ENCODE assay signal across 17 cellular contexts in the genomic region with DNA sequence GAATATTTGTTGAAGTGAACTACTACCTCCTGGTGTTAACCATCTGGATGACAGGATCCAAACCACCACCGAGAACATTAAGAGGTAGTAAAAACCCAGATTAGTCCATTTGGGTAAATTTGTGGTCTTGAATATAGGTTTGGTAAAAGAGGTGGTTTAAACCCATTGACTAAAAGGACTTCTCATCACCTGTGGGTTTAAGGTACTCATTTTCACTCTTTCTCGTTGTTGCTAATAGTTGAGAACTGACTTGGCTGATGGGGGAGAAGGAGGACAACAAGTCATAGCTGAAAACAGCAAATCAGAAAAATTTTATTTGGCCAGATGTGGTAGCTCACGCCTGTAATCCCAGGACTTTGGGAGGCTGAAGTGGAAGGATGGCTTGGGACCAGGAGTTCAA. TPM values are rescaled to one million over a fixed set of nuclear protein-coding genes. Genes with fewer than 3 reads are reported as not detected.
DNase-seq lines count a peak whose midpoint lies in the region; ATAC-seq and TF ChIP-seq lines count a peak whose summit lies in the region.
"Had no signal": no experiment of that assay in that cellular context is flagged by ENCODE, and none has a peak within 500 bp of the region (broad histone marks: within the 10 kb centered on the region; RNA-seq: fewer than 3 reads in every experiment).

No MANE protein-coding gene starts in this region.

- intact Hi-C loops in CD8-positive, alpha-beta T cell (cut with DNase I, micrococcal nuclease), result no loop called here

- H3K36me3 Mint-ChIP-seq in activated T-cell treated with anti-CD3 and anti-CD28 coated beads, Interleukin-2, amount 50 U/mL, for 24 hours (ENCODE audit: low read depth), result peaks cover 54% of the 10 kb centered on the region
- H3K36me3 Mint-ChIP-seq in CD8-positive, alpha-beta T cell, result peaks cover 52% of the 10 kb centered on the region
- H3K36me3 Mint-ChIP-seq in T-helper 17 cell (ENCODE audit: low read depth), result peaks cover 6% of the 10 kb centered on the region
- peaks cover 0 to 60% (median 10%) of the 10 kb centered on the region in 3 donors for H3K36me3 Mint-ChIP-seq in naive thymus-derived CD8-positive, alpha-beta T cell

- H3K4me3 ChIP-seq in CD8-positive, alpha-beta T cell (ENCODE audit: low read depth, low read length), result no peak overlapping the region
- H3K4me3 ChIP-seq in SJCRH30, result no peak overlapping the region
- H3K4me3 ChIP-seq: GM23248 had no signal

- no peaks in the 10 kb centered on the region for H3K9me3 ChIP-seq in CD8-positive, alpha-beta T cell (ENCODE audit: low read length)
- H3K9me3 ChIP-seq in T-helper 17 cell (ENCODE audit: control insufficient read depth, low read length, poor library complexity, severe bottlenecking) (no peaks in the 10 kb centered on the region), SJCRH30 (replicated peaks) (no peaks in the 10 kb centered on the region)

- H3K27ac Mint-ChIP-seq in activated T-cell treated with anti-CD3 and anti-CD28 coated beads, Interleukin-2, amount 50 U/mL, for 24 hours, result peak overlapping the region; percentile 92
- H3K27ac Mint-ChIP-seq in CD8-positive, alpha-beta T cell, result peak overlapping the region; percentile 1
- H3K27ac Mint-ChIP-seq in T-helper 17 cell, result peak overlapping the region; percentile 71
- H3K27ac Mint-ChIP-seq in naive thymus-derived CD8-positive, alpha-beta T cell, result peak overlapping the region in 6 of 10 donors; percentile 3 to 80 (median 41)

- H3K4me1 Mint-ChIP-seq in activated T-cell treated with anti-CD3 and anti-CD28 coated beads, Interleukin-2, amount 50 U/mL, for 24 hours (ENCODE audit: low read depth), result peaks cover 48% of the 10 kb centered on the region
- peaks cover 24% of the 10 kb centered on the region for H3K4me1 Mint-ChIP-seq in CD8-positive, alpha-beta T cell (ENCODE audit: low read depth)
- H3K4me1 Mint-ChIP-seq in T-helper 17 cell, result peaks cover 27% of the 10 kb centered on the region
- peaks cover 15 to 35% (median 22%) of the 10 kb centered on the region in 4 donors for H3K4me1 Mint-ChIP-seq in naive thymus-derived CD8-positive, alpha-beta T cell

- H3K27me3 Mint-ChIP-seq in activated T-cell treated with anti-CD3 and anti-CD28 coated beads, Interleukin-2, amount 50 U/mL, for 24 hours, result no peaks in the 10 kb centered on the region
- no peaks in the 10 kb centered on the region for H3K27me3 Mint-ChIP-seq in CD8-positive, alpha-beta T cell (ENCODE audit: low read depth)
- H3K27me3 Mint-ChIP-seq in T-helper 17 cell, result no peaks in the 10 kb centered on the region
- H3K27me3 Mint-ChIP-seq in naive thymus-derived CD8-positive, alpha-beta T cell, result no peaks in the 10 kb centered on the region

- DNase-seq in activated T-cell treated with anti-CD3 and anti-CD28 coated beads, Interleukin-2, amount 50 U/mL, for 24 hours, result no peak
- DNase-seq in activated T-cell treated with anti-CD3 and anti-CD28 coated beads for 4 hours (no peak), T-helper 17 cell (no peak), cortex of kidney (lab: John Stamatoyannopoulos, UW) (no peak), globus pallidus (ENCODE audit: low spot score) (no peak), SJCRH30 (no peak)
- DNase-seq in CD8-positive, alpha-beta T cell, result no peak
- no peak for DNase-seq in naive thymus-derived CD8-positive, alpha-beta T cell
- DNase-seq: C1 segment of cervical spinal cord, COR-L47, EL, GM23248, HCEC 1CT, NCI-H1048, NCI-H146, NCI-H2081, NCI-H510A had no signal

- H3K27ac ChIP-seq in CD8-positive, alpha-beta T cell (ENCODE audit: low read depth, low read length), result no peak overlapping the region
- H3K27ac ChIP-seq in SJCRH30, result no peak overlapping the region
- H3K27ac ChIP-seq: GM23248 had no signal

- no peaks in the 10 kb centered on the region for H3K9me3 Mint-ChIP-seq in activated T-cell treated with anti-CD3 and anti-CD28 coated beads, Interleukin-2, amount 50 U/mL, for 24 hours
- H3K9me3 Mint-ChIP-seq in CD8-positive, alpha-beta T cell, result no peaks in the 10 kb centered on the region
- no peaks in the 10 kb centered on the region for H3K9me3 Mint-ChIP-seq in naive thymus-derived CD8-positive, alpha-beta T cell

- TF ChIP-seq CTCF in CD8-positive, alpha-beta T cell (IDR thresholded peaks at IDR 0.05), result no peak

- H3K4me3 Mint-ChIP-seq in activated T-cell treated with anti-CD3 and anti-CD28 coated beads, Interleukin-2, amount 50 U/mL, for 24 hours, result no peak overlapping the region
- no peak overlapping the region for H3K4me3 Mint-ChIP-seq in CD8-positive, alpha-beta T cell
- H3K4me3 Mint-ChIP-seq in T-helper 17 cell, result no peak overlapping the region
- no peak overlapping the region for H3K4me3 Mint-ChIP-seq in naive thymus-derived CD8-positive, alpha-beta T cell

- H3K27me3 ChIP-seq in CD8-positive, alpha-beta T cell (ENCODE audit: insufficient read depth, low read length), result no peaks in the 10 kb centered on the region
- H3K27me3 ChIP-seq in SJCRH30, result no peaks in the 10 kb centered on the region

- POLR2A ChIA-PET in CD8-positive, alpha-beta T cell (lab: Charles Lee), result no interaction called here
- POLR2A ChIA-PET in naive thymus-derived CD8-positive, alpha-beta T cell (lab: Charles Lee), result no interaction called here

- peaks cover 7% of the 10 kb centered on the region for H3K4me1 ChIP-seq in CD8-positive, alpha-beta T cell (ENCODE audit: insufficient read depth, low read length)
- H3K4me1 ChIP-seq in SJCRH30, result 0 out of 2 replicates have a peak, but pooled peaks cover 4% of the 10 kb centered on the region

- peaks cover 8% of the 10 kb centered on the region for H3K36me3 ChIP-seq in CD8-positive, alpha-beta T cell (ENCODE audit: insufficient read depth, low read length)
- H3K36me3 ChIP-seq in SJCRH30, result peaks cover 9% of the 10 kb centered on the region

- ATAC-seq in CD8-positive, alpha-beta T cell, result no peak
- no peak for ATAC-seq in T-helper 17 cell
- no peak for ATAC-seq in naive thymus-derived CD8-positive, alpha-beta T cell

- CTCF ChIA-PET in CD8-positive, alpha-beta T cell (lab: Charles Lee), result no interaction called here

RNA-seq across cellular contexts. Expression of a gene that starts 59.2 kb away (rescaled TPM):
- total RNA-seq in CD8-positive, alpha-beta T cell, result 1 to 10 TPM; 7.3 to 9.1 TPM
- 10 to 100 TPM in 1 of 2 donors, 1 to 10 TPM in 1; 9.1 to 10.8 TPM for total RNA-seq in T-helper 17 cell
- 10 to 100 TPM; 14.7 to 15.6 TPM for total RNA-seq in naive thymus-derived CD8-positive, alpha-beta T cell
- polyA plus RNA-seq in naive thymus-derived CD8-positive, alpha-beta T cell, result 10 to 100 TPM; 17.7 to 25.7 (median 22.7) TPM
- 1.1 and 1.3 TPM in 2 replicates for total RNA-seq in SJCRH30 (2014; rRNA removed; shearing (Covaris generic))

Comparison
In these comparisons a context has a peak if more than half of its experiments do, and no peak if none do; other contexts are left out.
1. H3K27ac Mint-ChIP-seq: peak in every context shown above with its lines; median percentile 92 in activated T-cell treated with anti-CD3 and anti-CD28 coated beads, Interleukin-2, amount 50 U/mL, for 24 hours; 71 in T-helper 17 cell; 41 in naive thymus-derived CD8-positive, alpha-beta T cell; 1 in CD8-positive, alpha-beta T cell.